12 cellular contexts compared by ENCODE assay signal in genomic region chr10:100167521-100168312, GRCh38. TPM values are rescaled to one million over a fixed set of nuclear protein-coding genes. Genes with fewer than 3 reads are reported as not detected.
DNase-seq lines count a peak whose midpoint lies in the region; ATAC-seq and TF ChIP-seq lines count a peak whose summit lies in the region.
"Had no signal": no experiment of that assay in that cellular context is flagged by ENCODE, and none has a peak within 500 bp of the region (broad histone marks: within the 10 kb centered on the region; RNA-seq: fewer than 3 reads in every experiment).

No MANE protein-coding gene starts in this region.

- DNase-seq in activated naive CD4-positive, alpha-beta T cell treated with anti-CD3 and anti-CD28 coated beads, Interleukin-2, amount 10 ng/mL, durations not matched to agents 7 days and 5 days = no peak
- no peak for DNase-seq in activated naive CD4-positive, alpha-beta T cell (lab: John Stamatoyannopoulos, UW)
- DNase-seq in activated naive CD4-positive, alpha-beta T cell treated with anti-CD3 and anti-CD28 coated beads, Interleukin-2, amount 50 U/mL, for 72 hours (ENCODE audit: low spot score in 2 of 2) = no peak
- DNase-seq in upper lobe of left lung (no peak), coronary artery (ENCODE audit: low spot score) (no peak), G401 (ENCODE audit: low spot score) (no peak)
- DNase-seq: amygdala, NCI-H1105 had no signal

- TF ChIP-seq EP300 in upper lobe of left lung (IDR thresholded peaks at IDR 0.05) = no peak

- H3K9ac ChIP-seq in liver (ENCODE audit: low read depth in 1 of 2, low read length in 2 of 2) = peak overlapping the region in 1 of 2 donors; percentile 53

- H3K36me3 ChIP-seq in liver (ENCODE audit: control insufficient read depth in 4 of 4, insufficient read depth in 3 of 4, low read depth in 1 of 4, low read length in 3 of 4) (peaks cover 3 to 19% (median 12%) of the 10 kb centered on the region in 4 donors), upper lobe of left lung (peaks cover 0 to 26% (median 3%) of the 10 kb centered on the region in 4 donors)

- H3K4me1 ChIP-seq in liver (ENCODE audit: control insufficient read depth in 4 of 4, insufficient read depth in 4 of 4, low read length in 3 of 4) (peaks cover 2 to 13% (median 9%) of the 10 kb centered on the region in 4 donors), upper lobe of left lung (peaks cover 0 to 7% (median 6%) of the 10 kb centered on the region in 4 donors)

- CTCF ChIA-PET in activated naive CD4-positive, alpha-beta T cell treated with anti-CD3 and anti-CD28 coated beads, Interleukin-2, amount 10 ng/mL, durations not matched to agents 7 days and 5 days (lab: Charles Lee) = no interaction called here

- peak in 1 of 2 donors; percentile 57 for ATAC-seq in activated naive CD4-positive, alpha-beta T cell treated with anti-CD3 and anti-CD28 coated beads, Interleukin-2, amount 50 U/mL, for 72 hours
- no peak for ATAC-seq in upper lobe of left lung (ENCODE audit: low FRiP score in 2 of 2)
- no peak for ATAC-seq in GM18511 (IDR thresholded peaks at IDR 0.05; ENCODE audit: unreplicated experiment)
- ATAC-seq: esophagus mucosa, sciatic nerve had no signal

- no peaks in the 10 kb centered on the region for H3K27me3 Mint-ChIP-seq in activated naive CD4-positive, alpha-beta T cell treated with anti-CD3 and anti-CD28 coated beads, Interleukin-2, amount 10 ng/mL, durations not matched to agents 7 days and 5 days

- TF ChIP-seq RAD21 in liver (IDR thresholded peaks at IDR 0.05) = no peak

- no peak for TF ChIP-seq CTCF in liver (IDR thresholded peaks at IDR 0.05; ENCODE audit: low read depth, low read length, missing input control)
- no peak for TF ChIP-seq CTCF in upper lobe of left lung (IDR thresholded peaks at IDR 0.05)
- no peak for TF ChIP-seq CTCF in coronary artery (IDR thresholded peaks at IDR 0.05)

- H3K27ac ChIP-seq in liver (ENCODE audit: low read depth in 1 of 2, low read length in 2 of 2) (peak overlapping the region; percentile 43 to 55), upper lobe of left lung (peak overlapping the region; percentile 9 to 69 (median 26)), coronary artery (no peak overlapping the region)

- WGBS in liver = 55% methylated on average over 7 of the region's 7 CpGs
- WGBS in upper lobe of left lung, 2 donors = 45 to 47% methylated on average over 7 of the region's 7 CpGs

- H3K27ac Mint-ChIP-seq in activated naive CD4-positive, alpha-beta T cell treated with anti-CD3 and anti-CD28 coated beads, Interleukin-2, amount 10 ng/mL, durations not matched to agents 7 days and 5 days = peak overlapping the region; percentile 87
- peak overlapping the region; percentile 62 to 75 for H3K27ac Mint-ChIP-seq in activated naive CD4-positive, alpha-beta T cell treated with anti-CD3 and anti-CD28 coated beads, Interleukin-2, amount 50 U/mL, for 72 hours

- peaks cover 34% of the 10 kb centered on the region for H3K4me1 Mint-ChIP-seq in activated naive CD4-positive, alpha-beta T cell treated with anti-CD3 and anti-CD28 coated beads, Interleukin-2, amount 10 ng/mL, durations not matched to agents 7 days and 5 days

- TF ChIP-seq POLR2A in upper lobe of left lung (IDR thresholded peaks at IDR 0.05) = no peak

- peaks cover 47% of the 10 kb centered on the region for H3K36me3 Mint-ChIP-seq in activated naive CD4-positive, alpha-beta T cell treated with anti-CD3 and anti-CD28 coated beads, Interleukin-2, amount 10 ng/mL, durations not matched to agents 7 days and 5 days
- peaks cover 9 to 32% of the 10 kb centered on the region in 2 donors for H3K36me3 Mint-ChIP-seq in activated naive CD4-positive, alpha-beta T cell treated with anti-CD3 and anti-CD28 coated beads, Interleukin-2, amount 50 U/mL, for 72 hours

- H3K27me3 ChIP-seq in liver (ENCODE audit: control insufficient read depth in 4 of 4, insufficient read depth in 4 of 4, low read length in 3 of 4) = no peaks in the 10 kb centered on the region
- H3K27me3 ChIP-seq in upper lobe of left lung = no peaks in the 10 kb centered on the region

- H3K4me3 ChIP-seq in liver (ENCODE audit: low read depth in 1 of 3, low read length in 3 of 3) = no peak overlapping the region
- H3K4me3 ChIP-seq in upper lobe of left lung = peak overlapping the region in 2 of 4 donors; percentile 2 to 8
- no peak overlapping the region for H3K4me3 ChIP-seq in coronary artery

- in situ Hi-C loops in G401 (cut with HindIII; ENCODE audit: low sequenced_read_pairs) = no loop called here

- no peaks in the 10 kb centered on the region for H3K9me3 Mint-ChIP-seq in activated naive CD4-positive, alpha-beta T cell treated with anti-CD3 and anti-CD28 coated beads, Interleukin-2, amount 10 ng/mL, durations not matched to agents 7 days and 5 days
- H3K9me3 Mint-ChIP-seq in activated naive CD4-positive, alpha-beta T cell treated with anti-CD3 and anti-CD28 coated beads, Interleukin-2, amount 50 U/mL, for 72 hours = no peaks in the 10 kb centered on the region

- peak overlapping the region; percentile 67 for H3K4me3 Mint-ChIP-seq in activated naive CD4-positive, alpha-beta T cell treated with anti-CD3 and anti-CD28 coated beads, Interleukin-2, amount 10 ng/mL, durations not matched to agents 7 days and 5 days

- no peaks in the 10 kb centered on the region for H3K9me3 ChIP-seq in liver (ENCODE audit: control insufficient read depth in 4 of 4, low read length in 3 of 4)
- H3K9me3 ChIP-seq in upper lobe of left lung = no peaks in the 10 kb centered on the region

TF ChIP-seq in liver, 16 proteins besides CTCF, POLR2A, EP300 and RAD21:
- TF ChIP-seq SP1 (IDR thresholded peaks at IDR 0.05) (no peak), GABPA (IDR thresholded peaks at IDR 0.05 in 1 of 2, conservative IDR thresholded peaks at IDR 0.05 in 1 of 2) (no peak)
- TF ChIP-seq, protein P1, sequence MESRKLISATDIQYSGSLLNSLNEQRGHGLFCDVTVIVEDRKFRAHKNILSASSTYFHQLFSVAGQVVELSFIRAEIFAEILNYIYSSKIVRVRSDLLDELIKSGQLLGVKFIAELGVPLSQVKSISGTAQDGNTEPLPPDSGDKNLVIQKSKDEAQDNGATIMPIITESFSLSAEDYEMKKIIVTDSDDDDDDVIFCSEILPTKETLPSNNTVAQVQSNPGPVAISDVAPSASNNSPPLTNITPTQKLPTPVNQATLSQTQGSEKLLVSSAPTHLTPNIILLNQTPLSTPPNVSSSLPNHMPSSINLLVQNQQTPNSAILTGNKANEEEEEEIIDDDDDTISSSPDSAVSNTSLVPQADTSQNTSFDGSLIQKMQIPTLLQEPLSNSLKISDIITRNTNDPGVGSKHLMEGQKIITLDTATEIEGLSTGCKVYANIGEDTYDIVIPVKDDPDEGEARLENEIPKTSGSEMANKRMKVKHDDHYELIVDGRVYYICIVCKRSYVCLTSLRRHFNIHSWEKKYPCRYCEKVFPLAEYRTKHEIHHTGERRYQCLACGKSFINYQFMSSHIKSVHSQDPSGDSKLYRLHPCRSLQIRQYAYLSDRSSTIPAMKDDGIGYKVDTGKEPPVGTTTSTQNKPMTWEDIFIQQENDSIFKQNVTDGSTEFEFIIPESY (IDR thresholded peaks at IDR 0.05) = no peak

RNA-seq across cellular contexts. Expression of gene ERLIN1, which starts 18.1 kb away (rescaled TPM):
- 10 to 100 TPM; 16.8 to 17.5 TPM for total RNA-seq in activated naive CD4-positive, alpha-beta T cell treated with anti-CD3 and anti-CD28 coated beads, Interleukin-2, amount 50 U/mL, for 72 hours
- total RNA-seq in liver (10 to 100 TPM; 73.9 to 85.4 TPM), upper lobe of left lung (10 to 100 TPM in 5 of 6 donors, 1 to 10 TPM in 1; 9.4 to 40.7 (median 24.4) TPM)
- 10 to 100 TPM; 21.7 to 66.2 TPM for polyA plus RNA-seq in liver
- total RNA-seq in G401 (2014; rRNA removed; shearing (Covaris generic)) = 39.0 TPM in 2 replicates

Comparison
In these comparisons a context has a peak if more than half of its experiments do, and no peak if none do; other contexts are left out.
1. H3K27ac ChIP-seq: peak in liver (2 of 2) and upper lobe of left lung (4 of 4); none in coronary artery (0 of 2).